8 cellular contexts compared by ENCODE assay signal in genomic region chr19:34232566-34233481, GRCh38. TPM values are rescaled to one million over a fixed set of nuclear protein-coding genes. Genes with fewer than 3 reads are reported as not detected.
A peak's percentile ranks its signal among the peaks of the same experiment; 100 is the strongest.
DNase-seq lines count a peak whose midpoint lies in the region; ATAC-seq lines count a peak whose summit lies in the region.

No MANE protein-coding gene starts in this region.

- H3K9me3 Mint-ChIP-seq in activated naive CD4-positive, alpha-beta T cell treated with anti-CD3 and anti-CD28 coated beads for 36 hours = no peaks in the 10 kb centered on the region

- H3K4me1 ChIP-seq in right cardiac atrium (ENCODE audit: control insufficient read depth, insufficient read depth, low read length) = peaks cover 6% of the 10 kb centered on the region
- peaks cover 41% of the 10 kb centered on the region for H3K4me1 ChIP-seq in skeletal muscle satellite cell (ENCODE audit: control insufficient read depth, insufficient read depth, low read length)

- H3K27me3 Mint-ChIP-seq in activated naive CD4-positive, alpha-beta T cell treated with anti-CD3 and anti-CD28 coated beads for 36 hours (ENCODE audit: low read depth) = no peaks in the 10 kb centered on the region

- peaks cover 26% of the 10 kb centered on the region for H3K36me3 ChIP-seq in skeletal muscle satellite cell (ENCODE audit: insufficient read depth, low read length)

- H3K4me3 ChIP-seq in right cardiac atrium (ENCODE audit: low read length) (no peak overlapping the region), skeletal muscle satellite cell (ENCODE audit: low read length) (peak overlapping the region; percentile 18)

- peak overlapping the region; percentile 80 for H3K27ac ChIP-seq in right cardiac atrium (ENCODE audit: low read length)

- H3K9ac ChIP-seq in skeletal muscle satellite cell (ENCODE audit: low read depth, low read length) = peak overlapping the region; percentile 37

- intact Hi-C loops in activated naive CD4-positive, alpha-beta T cell treated with anti-CD3 and anti-CD28 coated beads for 36 hours (cut with micrococcal nuclease) = loop anchor here (1.0 kb wide), 3 partner anchors 15 to 37 kb away; partner anchors contain the start of gene GARRE1
- intact Hi-C loops in right cardiac atrium (cut with DNase I) = no loop called here

- peaks cover 14% of the 10 kb centered on the region for H3K36me3 Mint-ChIP-seq in activated naive CD4-positive, alpha-beta T cell treated with anti-CD3 and anti-CD28 coated beads for 36 hours (ENCODE audit: low read depth)

- H3K4me3 Mint-ChIP-seq in activated naive CD4-positive, alpha-beta T cell treated with anti-CD3 and anti-CD28 coated beads for 36 hours = no peak overlapping the region

- ATAC-seq in right cardiac atrium (peak; percentile 71 to 73), HG02852 (IDR thresholded peaks at IDR 0.05; ENCODE audit: unreplicated experiment) (no peak), HG02938 (IDR thresholded peaks at IDR 0.05; ENCODE audit: unreplicated experiment) (no peak)

- no peaks in the 10 kb centered on the region for H3K9me3 ChIP-seq in right cardiac atrium (ENCODE audit: control insufficient read depth, low read length)
- no peaks in the 10 kb centered on the region for H3K9me3 ChIP-seq in skeletal muscle satellite cell (replicated peaks; ENCODE audit: low read length)

- CTCF ChIA-PET in activated naive CD4-positive, alpha-beta T cell treated with anti-CD3 and anti-CD28 coated beads for 36 hours (lab: Charles Lee) = interaction anchor here (0.6 to 1.8 kb wide), 9 partner anchors 11 to 120 kb away, joined by 3 to 7 read pairs (median 4); no protein-coding TSS in a partner anchor

- no peaks in the 10 kb centered on the region for H3K27me3 ChIP-seq in right cardiac atrium (ENCODE audit: control insufficient read depth, insufficient read depth)
- H3K27me3 ChIP-seq in skeletal muscle satellite cell (ENCODE audit: control insufficient read depth, insufficient read depth, low read length) = no peaks in the 10 kb centered on the region

- WGBS in right cardiac atrium = 29% methylated on average over 11 of the region's 11 CpGs

- peak overlapping the region; percentile 75 for H3K27ac Mint-ChIP-seq in activated naive CD4-positive, alpha-beta T cell treated with anti-CD3 and anti-CD28 coated beads for 36 hours

- DNase-seq in activated naive CD4-positive, alpha-beta T cell treated with anti-CD3 and anti-CD28 coated beads for 36 hours = peak; percentile 50
- DNase-seq in activated naive CD4-positive, alpha-beta T cell treated with anti-CD3 and anti-CD28 coated beads, Interleukin-2, amount 50 U/mL, for 16 hours = no peak
- DNase-seq in Kasumi-1 (lab: John Stamatoyannopoulos, UW) = peak; percentile 58 to 65
- peak; percentile 93 for DNase-seq in amniotic epithelial cell (ENCODE audit: low read depth)
- peak; percentile 64 to 86 (median 65) for DNase-seq in right cardiac atrium

- peaks cover 21% of the 10 kb centered on the region for H3K4me1 Mint-ChIP-seq in activated naive CD4-positive, alpha-beta T cell treated with anti-CD3 and anti-CD28 coated beads for 36 hours (ENCODE audit: low read depth)

- peak overlapping the region; percentile 68 for H3K4me2 ChIP-seq in skeletal muscle satellite cell (ENCODE audit: low read length)

RNA-seq across cellular contexts. Expression of gene GARRE1, which starts 21.5 kb away (rescaled TPM):
- 10 to 100 TPM; 13.2 to 16.2 TPM for total RNA-seq in activated naive CD4-positive, alpha-beta T cell treated with anti-CD3 and anti-CD28 coated beads for 36 hours
- 10 to 100 TPM; 21.1 to 22.7 (median 22.2) TPM for total RNA-seq in right cardiac atrium
- polyA plus RNA-seq in right cardiac atrium = 10.6 TPM
- 4.4 and 5.6 TPM in 2 replicates for total RNA-seq in skeletal muscle satellite cell (2012; rRNA removed)

Comparison
In these comparisons a context has a peak if more than half of its experiments do, and no peak if none do; other contexts are left out.
1. ATAC-seq: peak in right cardiac atrium (2 of 2); none in HG02852 (single experiment) and HG02938 (single experiment).